Comparison of ENCODE assay signal across 1 cellular context in the genomic region with DNA sequence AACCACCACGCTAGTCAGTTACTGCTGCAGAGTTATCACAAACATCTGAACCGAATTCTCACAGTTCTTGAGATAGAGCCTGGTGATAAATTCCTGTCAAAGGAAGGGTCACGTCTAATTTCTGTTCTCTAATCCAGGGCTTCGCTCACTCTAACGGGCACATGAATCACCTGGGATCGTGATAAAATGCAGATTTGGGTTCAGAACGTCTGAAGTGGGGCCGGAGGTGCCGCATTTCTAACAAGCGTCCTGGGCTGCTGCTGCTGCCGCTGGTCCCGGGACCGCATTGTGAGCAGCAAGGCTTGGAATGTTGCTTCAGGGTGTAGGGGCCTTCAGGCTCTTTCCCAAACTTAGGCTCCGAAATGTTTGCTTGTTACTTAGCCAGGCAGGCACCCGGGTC.
TF ChIP-seq lines count a peak whose summit lies in the region.

No MANE protein-coding gene starts in this region.

TF ChIP-seq in GM23338, 12 proteins besides CTCF, POLR2A, EP300 and RAD21 (continued from another document):
- TF ChIP-seq NANOG (IDR thresholded peaks at IDR 0.05; ENCODE audit: borderline replicate concordance): no peak
TF ChIP-seq in GM23338: peak in this region for 0.
